8 cellular contexts compared by ENCODE assay signal in the genomic region with DNA sequence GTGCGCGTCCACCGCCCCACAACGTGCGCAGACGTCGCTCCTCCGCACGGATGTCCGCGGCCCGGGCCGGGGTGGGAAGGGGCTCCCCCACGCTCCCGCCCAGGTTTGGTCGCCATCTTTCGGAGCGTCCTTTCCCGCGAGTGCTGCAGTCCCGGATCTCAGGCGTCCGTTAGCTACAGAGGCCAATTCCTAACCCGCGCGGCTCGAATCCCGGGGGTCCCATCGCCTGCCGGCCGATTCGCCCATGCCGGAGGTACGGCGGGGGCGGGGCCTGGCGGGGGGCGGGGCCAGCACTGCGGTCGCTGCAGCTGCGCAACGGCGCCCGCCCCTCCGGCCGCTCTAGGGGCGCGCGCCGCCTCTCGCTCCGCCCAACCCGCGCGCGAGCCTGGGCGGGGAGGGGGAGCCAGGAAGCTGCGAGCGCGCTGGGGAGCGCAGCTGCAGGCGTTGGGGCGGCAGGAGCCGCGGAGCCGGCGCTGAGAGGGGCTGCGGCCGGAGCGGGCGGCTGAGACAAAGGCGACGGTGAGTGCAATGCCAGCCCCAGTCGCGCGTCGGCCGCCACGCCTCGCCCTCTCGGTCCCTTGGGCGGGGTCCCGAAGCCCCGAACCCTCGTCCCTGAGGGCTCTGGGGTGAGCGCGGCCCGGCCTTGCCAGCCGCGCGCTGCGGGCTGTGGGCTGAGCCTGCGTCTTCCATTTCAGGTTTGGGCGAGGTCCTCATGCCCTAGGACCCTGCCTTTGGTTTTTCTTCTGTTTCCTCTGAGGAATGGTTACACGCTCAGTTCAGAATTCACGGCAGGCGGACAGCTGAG. TPM values are rescaled to one million over a fixed set of nuclear protein-coding genes. Genes with fewer than 3 reads are reported as not detected.
DNase-seq lines count a peak whose midpoint lies in the region; ATAC-seq and TF ChIP-seq lines count a peak whose summit lies in the region.

A gene with protein sequence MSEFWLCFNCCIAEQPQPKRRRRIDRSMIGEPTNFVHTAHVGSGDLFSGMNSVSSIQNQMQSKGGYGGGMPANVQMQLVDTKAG (plus strand): TSS at position 406 of the 805 bp plus-strand sequence. CDS start 95,441 bp downstream, outside the sequence.

- peak within 1 kb of the TSS; percentile 97 for H3K4me3 ChIP-seq in endocrine pancreas (ENCODE audit: control insufficient read depth, insufficient read depth, low read length)

- intact Hi-C loops in CD4-positive, alpha-beta T cell (cut with DNase I, micrococcal nuclease), result loop anchor here (1.0 to 2.0 kb wide), 4 partner anchors 12 to 93 kb away; a partner anchor contains a TSS

- H3K9me3 Mint-ChIP-seq in CD4-positive, alpha-beta T cell, result no peaks in the 10 kb centered on the region
- H3K9me3 Mint-ChIP-seq in activated CD8-positive, alpha-beta memory T cell treated with anti-CD3 and anti-CD28 coated beads, Interleukin-2, amount 10 ng/mL, durations not matched to agents 7 days and 5 days (ENCODE audit: low read depth), result no peaks in the 10 kb centered on the region

- POLR2A ChIA-PET in CD4-positive, alpha-beta T cell (lab: Charles Lee), result interaction anchor here (0.6 to 16.0 kb wide), 45 partner anchors 13 to 372 kb away, joined by 3 to 395 read pairs (median 5); a partner anchor contains a TSS

- DNase-seq in CD4-positive, alpha-beta T cell, result peak; percentile 72 to 91 (median 82)
- DNase-seq in NK-92 treated with Interleukin-12 subunit alpha and Interleukin-12 subunit beta, amount 100 ng/mL, for 24 hours (lab: John Stamatoyannopoulos, UW), result peak; percentile 78
- DNase-seq in activated CD8-positive, alpha-beta memory T cell treated with anti-CD3 and anti-CD28 coated beads, Interleukin-2, amount 10 ng/mL, durations not matched to agents 7 days and 5 days, result peak; percentile 89
- peak; percentile 93 for DNase-seq in mesenteric fat pad (ENCODE audit: low spot score)
- peak; percentile 72 for DNase-seq in stimulated activated CD8-positive, alpha-beta memory T cell treated with anti-CD3 and anti-CD28 coated beads, Interleukin-15, amount 100 ng/mL, for 24 hours (ENCODE audit: low read depth)

- H3K27ac Mint-ChIP-seq in CD4-positive, alpha-beta T cell, result peak within 1 kb of the TSS; percentile 99
- H3K27ac Mint-ChIP-seq in activated CD8-positive, alpha-beta memory T cell treated with anti-CD3 and anti-CD28 coated beads, Interleukin-2, amount 10 ng/mL, durations not matched to agents 7 days and 5 days, result peak within 1 kb of the TSS; percentile 89

- CTCF ChIA-PET in CD4-positive, alpha-beta T cell (lab: Charles Lee), result interaction anchor here (0.6 to 4.5 kb wide), 10 partner anchors 12 to 118 kb away, joined by 3 to 48 read pairs (median 4); a partner anchor contains a TSS
- CTCF ChIA-PET in activated CD8-positive, alpha-beta memory T cell treated with anti-CD3 and anti-CD28 coated beads, Interleukin-2, amount 10 ng/mL, durations not matched to agents 7 days and 5 days (lab: Charles Lee), result interaction anchor here (0.6 to 8.7 kb wide), 16 partner anchors 10 to 151 kb away, joined by 3 to 94 read pairs (median 5); a partner anchor contains a TSS

- peaks cover 6% of the 10 kb centered on the region for H3K4me1 ChIP-seq in endocrine pancreas (ENCODE audit: control insufficient read depth, insufficient read depth, low read length)

- H3K27me3 Mint-ChIP-seq in CD4-positive, alpha-beta T cell, result no peaks in the 10 kb centered on the region
- no peaks in the 10 kb centered on the region for H3K27me3 Mint-ChIP-seq in activated CD8-positive, alpha-beta memory T cell treated with anti-CD3 and anti-CD28 coated beads, Interleukin-2, amount 10 ng/mL, durations not matched to agents 7 days and 5 days

- no peaks in the 10 kb centered on the region for H3K9me3 ChIP-seq in CD4-positive, alpha-beta T cell (ENCODE audit: control insufficient read depth, low read length)
- H3K9me3 ChIP-seq in endocrine pancreas (ENCODE audit: control insufficient read depth, low read length), result no peaks in the 10 kb centered on the region

- peak within 1 kb of the TSS; percentile 95 for H3K27ac ChIP-seq in CD4-positive, alpha-beta T cell (ENCODE audit: low read depth, low read length)

- H3K36me3 ChIP-seq in endocrine pancreas (ENCODE audit: control insufficient read depth, insufficient read depth, low read length), result no peaks in the 10 kb centered on the region

- peak within 1 kb of the TSS; percentile 94 for H3K4me3 Mint-ChIP-seq in CD4-positive, alpha-beta T cell
- H3K4me3 Mint-ChIP-seq in activated CD8-positive, alpha-beta memory T cell treated with anti-CD3 and anti-CD28 coated beads, Interleukin-2, amount 10 ng/mL, durations not matched to agents 7 days and 5 days, result peak within 1 kb of the TSS; percentile 83

- peak; percentile 86 for ATAC-seq in CD4-positive, alpha-beta T cell (ENCODE audit: poor library complexity)
- ATAC-seq in GM19372 (IDR thresholded peaks at IDR 0.05; ENCODE audit: low read depth, unreplicated experiment), result peak; percentile 83
- ATAC-seq in HG03521 (IDR thresholded peaks at IDR 0.05; ENCODE audit: unreplicated experiment), result peak; percentile 86
- peak; percentile 87 for ATAC-seq in activated CD8-positive, alpha-beta memory T cell treated with anti-CD3 and anti-CD28 coated beads, Interleukin-2, amount 10 ng/mL, durations not matched to agents 7 days and 5 days

- TF ChIP-seq CTCF in CD4-positive, alpha-beta T cell (IDR thresholded peaks at IDR 0.05), result no peak

- H3K9ac ChIP-seq in endocrine pancreas (ENCODE audit: control insufficient read depth, insufficient read depth, low read length), result peak within 1 kb of the TSS; percentile 97

- H3K36me3 Mint-ChIP-seq in CD4-positive, alpha-beta T cell (ENCODE audit: low read depth), result peaks cover 53% of the 10 kb centered on the region
- H3K36me3 Mint-ChIP-seq in activated CD8-positive, alpha-beta memory T cell treated with anti-CD3 and anti-CD28 coated beads, Interleukin-2, amount 10 ng/mL, durations not matched to agents 7 days and 5 days, result peaks cover 36% of the 10 kb centered on the region

- H3K27me3 ChIP-seq in CD4-positive, alpha-beta T cell (ENCODE audit: control insufficient read depth, insufficient read depth, low read length), result no peaks in the 10 kb centered on the region
- no peaks in the 10 kb centered on the region for H3K27me3 ChIP-seq in endocrine pancreas (ENCODE audit: control insufficient read depth, insufficient read depth, low read length)

- peaks cover 46% of the 10 kb centered on the region for H3K4me1 Mint-ChIP-seq in CD4-positive, alpha-beta T cell (ENCODE audit: low read depth)
- peaks cover 46% of the 10 kb centered on the region for H3K4me1 Mint-ChIP-seq in activated CD8-positive, alpha-beta memory T cell treated with anti-CD3 and anti-CD28 coated beads, Interleukin-2, amount 10 ng/mL, durations not matched to agents 7 days and 5 days

RNA-seq across cellular contexts. Expression of the gene that starts here (rescaled TPM):
- total RNA-seq in CD4-positive, alpha-beta T cell, result 100 to 1,000 TPM; 218 to 230 TPM
- 100 to 1,000 TPM; 118 to 149 TPM for total RNA-seq in activated CD8-positive, alpha-beta memory T cell treated with anti-CD3 and anti-CD28 coated beads, Interleukin-2, amount 10 ng/mL, durations not matched to agents 7 days and 5 days
- 23.3 TPM for total RNA-seq in mesenteric fat pad

Comparison
In these comparisons a context has a peak if more than half of its experiments do, and no peak if none do; other contexts are left out.
1. Peak in every context shown above with its lines: DNase-seq, ATAC-seq, H3K4me3 ChIP-seq and H3K27ac ChIP-seq.